ENCODE assay signal across 7 cellular contexts in genomic region chr2:176187306-176188217, GRCh38.
DNase-seq lines count a peak whose midpoint lies in the region; ATAC-seq and TF ChIP-seq lines count a peak whose summit lies in the region.

No MANE protein-coding gene starts in this region.

- DNase-seq in GM12864 (ENCODE audit: low read depth) (no peak), NB4 (ENCODE audit: low read depth) (no peak), RPMI8226 (no peak)
- no peak for DNase-seq in central memory CD8-positive, alpha-beta T cell (ENCODE audit: low spot score in 2 of 2)

- no peak for TF ChIP-seq CTCF in GM12864 (IDR thresholded peaks at IDR 0.05; ENCODE audit: low read depth, low read length, missing control alignments)
- TF ChIP-seq CTCF in NB4 (IDR thresholded peaks at IDR 0.05; ENCODE audit: low read depth, low read length), result no peak

- H3K9ac ChIP-seq in mucosa of rectum (ENCODE audit: low read depth in 1 of 2, low read length in 2 of 2), result peak overlapping the region; percentile 47 to 87

- peaks cover 3% of the 10 kb centered on the region for H3K36me3 Mint-ChIP-seq in central memory CD8-positive, alpha-beta T cell (ENCODE audit: insufficient read depth)

- no peak overlapping the region for H3K27ac Mint-ChIP-seq in central memory CD8-positive, alpha-beta T cell (ENCODE audit: low read depth)

- peaks cover 20% of the 10 kb centered on the region for H3K4me1 Mint-ChIP-seq in central memory CD8-positive, alpha-beta T cell

- peaks cover 0 to 3% of the 10 kb centered on the region in 2 donors for H3K27me3 ChIP-seq in mucosa of rectum (ENCODE audit: control insufficient read depth in 2 of 2, insufficient read depth in 2 of 2, low read length in 2 of 2)

- TF ChIP-seq POLR2A in NB4 (IDR thresholded peaks at IDR 0.05; ENCODE audit: extremely low read depth, insufficient read length), result no peak

- H3K27ac ChIP-seq in mucosa of rectum (ENCODE audit: low read depth in 2 of 2, low read length in 2 of 2), result peak overlapping the region; percentile 82 to 86

- H3K4me3 Mint-ChIP-seq in central memory CD8-positive, alpha-beta T cell, result peak overlapping the region; percentile 82

- no peaks in the 10 kb centered on the region for H3K9me3 ChIP-seq in mucosa of rectum (ENCODE audit: control insufficient read depth in 2 of 2, low read length in 2 of 2)

- H3K4me1 ChIP-seq in mucosa of rectum (ENCODE audit: control insufficient read depth in 2 of 2, insufficient read depth in 2 of 2, low read length in 2 of 2), result peaks cover 9 to 25% of the 10 kb centered on the region in 2 donors

- no peak for ATAC-seq in central memory CD8-positive, alpha-beta T cell (replicated peaks; ENCODE audit: extremely low read depth, poor library complexity, severe bottlenecking)
- ATAC-seq in HG03135 (IDR thresholded peaks at IDR 0.05; ENCODE audit: unreplicated experiment), result no peak
- ATAC-seq in HG02642 (IDR thresholded peaks at IDR 0.05; ENCODE audit: poor library complexity, unreplicated experiment), result no peak

- H3K9me3 Mint-ChIP-seq in central memory CD8-positive, alpha-beta T cell, result no peaks in the 10 kb centered on the region

- no peaks in the 10 kb centered on the region for H3K36me3 ChIP-seq in mucosa of rectum (ENCODE audit: control insufficient read depth in 2 of 2, insufficient read depth in 2 of 2, low read length in 2 of 2)

- peaks cover 93% of the 10 kb centered on the region for H3K27me3 Mint-ChIP-seq in central memory CD8-positive, alpha-beta T cell

- H3K4me3 ChIP-seq in GM12864 (ENCODE audit: low read depth, low read length), result peak overlapping the region; percentile 26
- peak overlapping the region; percentile 3 for H3K4me3 ChIP-seq in NB4 (ENCODE audit: low read depth, low read length)
- H3K4me3 ChIP-seq in mucosa of rectum (ENCODE audit: low read length in 2 of 2), result peak overlapping the region; percentile 81 to 85

Comparison
In these comparisons a context has a peak if more than half of its experiments do, and no peak if none do; other contexts are left out.
1. H3K4me3 ChIP-seq: peak in every context shown above with its lines; median percentile 83 in mucosa of rectum; 26 in GM12864; 3 in NB4.